ENCODE assay signal across 26 cellular contexts in genomic region chr2:227153307-227153706, GRCh38. TPM values are rescaled to one million over a fixed set of nuclear protein-coding genes. Genes with fewer than 3 reads are reported as not detected.
DNase-seq lines count a peak whose midpoint lies in the region; ATAC-seq and TF ChIP-seq lines count a peak whose summit lies in the region.
"Had no signal": no experiment of that assay in that cellular context is flagged by ENCODE, and none has a peak within 500 bp of the region (broad histone marks: within the 10 kb centered on the region; RNA-seq: fewer than 3 reads in every experiment).

No MANE protein-coding gene starts in this region.

- no peaks in the 10 kb centered on the region for H3K9me3 Mint-ChIP-seq in glutamatergic neuron (ENCODE audit: unreplicated experiment)
- H3K9me3 Mint-ChIP-seq: HFFc6; natural killer cell treated with Interleukin-12 subunit alpha and Interleukin-12 subunit beta and Interleukin-15 and Interleukin-18, amount 100 ng/mL, for 72 hours had no signal

- H3K9me3 ChIP-seq in RWPE2 (ENCODE audit: severe bottlenecking) (no peaks in the 10 kb centered on the region), left lung (no peaks in the 10 kb centered on the region), upper lobe of right lung (no peaks in the 10 kb centered on the region)
- H3K9me3 ChIP-seq: right lobe of liver, vagina had no signal

- H3K27me3 ChIP-seq in RWPE2 (ENCODE audit: insufficient read depth, poor library complexity, severe bottlenecking) = no peaks in the 10 kb centered on the region
- peaks cover 0 to 4% of the 10 kb centered on the region in 2 donors for H3K27me3 ChIP-seq in left lung
- no peaks in the 10 kb centered on the region for H3K27me3 ChIP-seq in upper lobe of right lung
- H3K27me3 ChIP-seq: right lobe of liver, vagina had no signal

- H3K4me3 Mint-ChIP-seq in glutamatergic neuron (ENCODE audit: unreplicated experiment) = peak overlapping the region; percentile 46
- H3K4me3 Mint-ChIP-seq: activated T-cell treated with anti-CD3 and anti-CD28 coated beads, Interleukin-2, amount 50 U/mL, for 24 hours; CD8-positive, alpha-beta memory T cell; HFFc6; natural killer cell treated with Interleukin-12 subunit alpha and Interleukin-12 subunit beta and Interleukin-15 and Interleukin-18, amount 100 ng/mL, for 72 hours; T-cell had no signal

- TF ChIP-seq CTCF in RWPE2 (IDR thresholded peaks at IDR 0.05; ENCODE audit: poor library complexity, severe bottlenecking) = no peak
- TF ChIP-seq CTCF in glutamatergic neuron (IDR thresholded peaks at IDR 0.05; ENCODE audit: partially characterized antibody, unreplicated experiment) = no peak
- TF ChIP-seq CTCF in left lung (IDR thresholded peaks at IDR 0.05) = no peak
- no peak for TF ChIP-seq CTCF in upper lobe of right lung (IDR thresholded peaks at IDR 0.05)

- H3K4me3 ChIP-seq in RWPE2 (ENCODE audit: severe bottlenecking) (no peak overlapping the region), left lung (no peak overlapping the region), upper lobe of right lung (no peak overlapping the region)
- H3K4me3 ChIP-seq: cardiac muscle cell, K562, right lobe of liver, vagina had no signal

- H3K4me1 Mint-ChIP-seq in glutamatergic neuron (ENCODE audit: low read depth, unreplicated experiment) = peaks cover 6% of the 10 kb centered on the region
- H3K4me1 Mint-ChIP-seq: CD8-positive, alpha-beta memory T cell; T-cell had no signal

- H3K27ac Mint-ChIP-seq in glutamatergic neuron (ENCODE audit: unreplicated experiment) = no peak overlapping the region
- H3K27ac Mint-ChIP-seq: activated T-cell treated with anti-CD3 and anti-CD28 coated beads, Interleukin-2, amount 50 U/mL, for 24 hours; CD8-positive, alpha-beta memory T cell; HFFc6; natural killer cell treated with Interleukin-12 subunit alpha and Interleukin-12 subunit beta and Interleukin-15 and Interleukin-18, amount 100 ng/mL, for 72 hours had no signal

- H3K4me1 ChIP-seq in RWPE2 (ENCODE audit: insufficient read depth, poor library complexity, severe bottlenecking) (peaks cover 9% of the 10 kb centered on the region), left lung (no peaks in the 10 kb centered on the region), upper lobe of right lung (no peaks in the 10 kb centered on the region)
- H3K4me1 ChIP-seq: right lobe of liver, vagina had no signal

- H3K27me3 Mint-ChIP-seq in glutamatergic neuron (ENCODE audit: unreplicated experiment) = peaks cover 2% of the 10 kb centered on the region

- H3K27ac ChIP-seq in RWPE2 (ENCODE audit: poor library complexity, severe bottlenecking) = no peak overlapping the region
- H3K27ac ChIP-seq in left lung = no peak overlapping the region
- no peak overlapping the region for H3K27ac ChIP-seq in upper lobe of right lung
- H3K27ac ChIP-seq: cardiac muscle cell, right lobe of liver, vagina had no signal

- H3K36me3 ChIP-seq in RWPE2 (ENCODE audit: low read depth) (no peaks in the 10 kb centered on the region), left lung (no peaks in the 10 kb centered on the region), upper lobe of right lung (no peaks in the 10 kb centered on the region)
- H3K36me3 ChIP-seq: cardiac muscle cell, right lobe of liver, vagina had no signal

- DNase-seq in RWPE2 (ENCODE audit: low spot score) (no peak), glutamatergic neuron (no peak), left lung (no peak), upper lobe of right lung (no peak), NCI-H2196 (lab: John Stamatoyannopoulos, UW; ENCODE audit: unreplicated experiment) (no peak), NCI-H128 (lab: John Stamatoyannopoulos, UW; ENCODE audit: unreplicated experiment) (no peak)
- DNase-seq: activated CD4-positive, alpha-beta T cell treated with anti-CD3 and anti-CD28 coated beads for 1 hour; activated naive CD4-positive, alpha-beta T cell treated with Interleukin-2 at 50 U/mL for 16 hours; activated T-cell treated with anti-CD3 and anti-CD28 coated beads, Interleukin-2, amount 50 U/mL, for 24 hours; amygdala; CD8-positive, alpha-beta memory T cell; HFFc6; MM.1S; NCI-H146; NCI-H345; right lobe of liver; SHP77 treated with DMSO at 0.1 percent for 48 hours; substantia nigra; T-cell had no signal

- intact Hi-C loops in left lung (cut with DNase I) = no loop called here
- intact Hi-C loops in upper lobe of right lung (cut with DNase I) = no loop called here

- peak; percentile 70 for ATAC-seq in RWPE2 (ENCODE audit: low read depth)
- peak; percentile 70 for ATAC-seq in left lung
- peak; percentile 68 for ATAC-seq in upper lobe of right lung
- ATAC-seq in GM18909 (IDR thresholded peaks at IDR 0.05; ENCODE audit: poor library complexity, unreplicated experiment) = no peak
- ATAC-seq: K562; natural killer cell treated with Interleukin-12 subunit alpha and Interleukin-12 subunit beta and Interleukin-15 and Interleukin-18, amount 100 ng/mL, for 72 hours; right lobe of liver; T-cell had no signal

- no peaks in the 10 kb centered on the region for H3K36me3 Mint-ChIP-seq in glutamatergic neuron (ENCODE audit: unreplicated experiment)
- H3K36me3 Mint-ChIP-seq: CD8-positive, alpha-beta memory T cell; natural killer cell treated with Interleukin-12 subunit alpha and Interleukin-12 subunit beta and Interleukin-15 and Interleukin-18, amount 100 ng/mL, for 72 hours; T-cell had no signal

RNA-seq across cellular contexts. Expression of gene COL4A4, which starts 10.7 kb away (rescaled TPM):
- total RNA-seq in glutamatergic neuron (ENCODE audit: unreplicated experiment) (0.05 TPM), left lung (10 to 100 TPM; 14.1 to 51.2 TPM), upper lobe of right lung (36.1 TPM)
- total RNA-seq: CD8-positive, alpha-beta memory T cell; dermis microvascular lymphatic vessel endothelial cell; HT-29; K562 had no signal

RNA-seq across cellular contexts. Expression of gene COL4A3, which starts 11.1 kb away (rescaled TPM):
- total RNA-seq in glutamatergic neuron (ENCODE audit: unreplicated experiment) = not detected
- 10 to 100 TPM; 12.9 to 43.3 TPM for total RNA-seq in left lung
- 46.4 TPM for total RNA-seq in upper lobe of right lung
- total RNA-seq: cardiac muscle cell; CD8-positive, alpha-beta memory T cell; dermis microvascular lymphatic vessel endothelial cell; HFFc6; HT-29; K562 had no signal

Comparison
In these comparisons a context has a peak if more than half of its experiments do, and no peak if none do; other contexts are left out.
1. RNA of gene COL4A4, which starts 10.7 kb away (total RNA-seq): 14.1 to 51.2 TPM in left lung and 36.1 TPM in upper lobe of right lung (single experiment); 0.05 TPM in glutamatergic neuron (single experiment); every median in the first group is over 10 times any median in the second.
2. RNA of gene COL4A3, which starts 11.1 kb away (total RNA-seq): 46.4 TPM in upper lobe of right lung (single experiment) and 12.9 to 43.3 TPM in left lung; not detected in glutamatergic neuron (single experiment); every median in the first group is over 10 times any median in the second.